28 cellular contexts compared by ENCODE assay signal in the genomic region with DNA sequence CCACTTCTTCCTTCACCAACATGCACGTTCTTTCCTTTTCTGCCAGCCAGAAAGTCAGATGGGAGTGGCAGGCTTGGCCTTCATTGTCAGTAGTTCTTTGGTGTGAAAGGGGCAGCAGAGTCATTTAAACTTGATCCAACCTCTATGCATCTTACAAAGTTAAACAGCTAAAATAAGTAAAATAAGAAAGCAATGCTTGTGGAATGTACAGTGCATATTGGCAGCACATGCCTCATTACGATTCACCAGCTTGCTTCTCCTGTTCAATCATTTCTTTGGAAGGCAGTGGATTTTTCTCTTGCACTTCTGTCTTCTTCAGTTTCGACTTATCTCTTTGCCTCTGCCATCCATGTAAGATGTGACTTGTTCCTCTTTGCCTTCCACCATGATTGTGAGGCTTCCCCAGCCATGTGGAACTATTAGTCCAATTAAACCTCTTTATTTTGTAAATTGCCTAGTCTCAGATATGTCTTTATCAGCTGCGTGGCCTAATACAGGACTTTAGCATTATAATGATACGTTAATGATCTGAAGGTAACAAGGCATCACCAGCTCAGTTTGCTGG. TPM values are rescaled to one million over a fixed set of nuclear protein-coding genes. Genes with fewer than 3 reads are reported as not detected.
"Had no signal": no experiment of that assay in that cellular context is flagged by ENCODE, and none has a peak within 500 bp of the region (broad histone marks: within the 10 kb centered on the region; RNA-seq: fewer than 3 reads in every experiment).

No MANE protein-coding gene starts in this region.

- H3K4me1 ChIP-seq: pancreas, right lobe of liver, testis, vagina had no signal

- DNase-seq: activated B cell treated with CpG ODN at 0.5 μM for 24 hours; activated CD4-positive, alpha-beta T cell treated with anti-CD3 and anti-CD28 coated beads for 36 hours; activated CD4-positive, alpha-beta T cell treated with anti-CD3 and anti-CD28 coated beads, Interleukin-2, amount 50 U/mL, for 48 hours; activated CD8-positive, alpha-beta memory T cell treated with anti-CD3 and anti-CD28 coated beads, Interleukin-2, amount 50 U/mL, for 48 hours; activated naive CD4-positive, alpha-beta T cell; activated naive CD8-positive, alpha-beta T cell treated with anti-CD3 and anti-CD28 coated beads for 36 hours; activated T-cell treated with anti-CD3 and anti-CD28 coated beads, Interleukin-2, amount 50 U/mL, for 4 hours; amniotic stem cell; foreskin melanocyte; left cardiac atrium; pancreas; right lobe of liver; stimulated activated CD4-positive, alpha-beta T cell treated with anti-CD3 and anti-CD28 coated beads, Interleukin-15, amount 100 ng/mL, for 24 hours; stimulated activated naive B cell treated with anti-CD40 and anti-IgM and Interleukin-4, amounts not matched to agents 10 μg/mL and 1 μg/mL and 100 μg/mL, for 72 hours; T-helper 17 cell; testis had no signal

- H3K36me3 ChIP-seq: pancreas, right lobe of liver, vagina had no signal

- ATAC-seq: activated CD4-positive, alpha-beta T cell treated with anti-CD3 and anti-CD28 coated beads for 36 hours; activated T-cell treated with anti-CD3 and anti-CD28 coated beads, Interleukin-2, amount 50 U/mL, for 4 hours; left cardiac atrium; natural killer cell treated with Interleukin-12 subunit alpha and Interleukin-12 subunit beta and Interleukin-15 and Interleukin-18, amount 100 ng/mL, for 72 hours; pancreas; right lobe of liver; stimulated activated naive B cell treated with anti-CD40 and anti-IgM and Interleukin-4, amounts not matched to agents 10 μg/mL and 1 μg/mL and 100 μg/mL, for 72 hours; T-helper 17 cell had no signal

- H3K27me3 Mint-ChIP-seq: activated naive CD8-positive, alpha-beta T cell treated with anti-CD3 and anti-CD28 coated beads for 36 hours; natural killer cell treated with Interleukin-12 subunit alpha and Interleukin-12 subunit beta and Interleukin-15 and Interleukin-18, amount 100 ng/mL, for 72 hours; T-helper 17 cell had no signal

- H3K4me1 Mint-ChIP-seq: activated B cell treated with CpG ODN at 0.5 μM for 24 hours; stimulated activated naive B cell treated with anti-CD40 and anti-IgM and Interleukin-4, amounts not matched to agents 10 μg/mL and 1 μg/mL and 100 μg/mL, for 72 hours had no signal

- H3K27me3 ChIP-seq: pancreas, right lobe of liver, testis, vagina had no signal

- H3K36me3 Mint-ChIP-seq: activated naive CD8-positive, alpha-beta T cell treated with anti-CD3 and anti-CD28 coated beads for 36 hours; natural killer cell treated with Interleukin-12 subunit alpha and Interleukin-12 subunit beta and Interleukin-15 and Interleukin-18, amount 100 ng/mL, for 72 hours had no signal

- H3K4me3 ChIP-seq: coronary artery, pancreas, right lobe of liver, smooth muscle cell, testis, vagina had no signal

- H3K27ac ChIP-seq: coronary artery, epithelial cell of prostate, pancreas, right lobe of liver, testis, vagina had no signal

- H3K9me3 Mint-ChIP-seq: natural killer cell treated with Interleukin-12 subunit alpha and Interleukin-12 subunit beta and Interleukin-15 and Interleukin-18, amount 100 ng/mL, for 72 hours had no signal

- H3K27ac Mint-ChIP-seq: activated B cell treated with CpG ODN at 0.5 μM for 24 hours; activated CD4-positive, alpha-beta T cell treated with anti-CD3 and anti-CD28 coated beads for 36 hours; activated naive CD8-positive, alpha-beta T cell treated with anti-CD3 and anti-CD28 coated beads for 36 hours; activated T-helper 2 cell treated with anti-CD3 and anti-CD28 coated beads, Interferon-gamma antibody, Interleukin-2, Interleukin-4, amounts not matched to agents 10 μg/mL and 5 μg/mL and 100 μg/mL, durations not matched to agents 14 hours and 24 hours and 36 hours; memory B cell; natural killer cell treated with Interleukin-12 subunit alpha and Interleukin-12 subunit beta and Interleukin-15 and Interleukin-18, amount 100 ng/mL, for 72 hours; stimulated activated naive B cell treated with anti-CD40 and anti-IgM and Interleukin-4, amounts not matched to agents 10 μg/mL and 1 μg/mL and 100 μg/mL, for 72 hours; T-helper 17 cell had no signal

- H3K9me3 ChIP-seq: pancreas, right lobe of liver, testis, vagina had no signal

- H3K4me3 Mint-ChIP-seq: activated B cell treated with CpG ODN at 0.5 μM for 24 hours; activated CD4-positive, alpha-beta T cell treated with anti-CD3 and anti-CD28 coated beads for 36 hours; activated naive CD8-positive, alpha-beta T cell treated with anti-CD3 and anti-CD28 coated beads for 36 hours; activated T-cell treated with anti-CD3 and anti-CD28 coated beads, Interleukin-2, amount 50 U/mL, for 4 hours; memory B cell; natural killer cell treated with Interleukin-12 subunit alpha and Interleukin-12 subunit beta and Interleukin-15 and Interleukin-18, amount 100 ng/mL, for 72 hours; stimulated activated naive B cell treated with anti-CD40 and anti-IgM and Interleukin-4, amounts not matched to agents 10 μg/mL and 1 μg/mL and 100 μg/mL, for 72 hours; T-helper 17 cell had no signal

RNA-seq across cellular contexts. Expression of a gene that starts 14.8 kb away (rescaled TPM):
- total RNA-seq: activated B cell treated with CpG ODN at 0.5 μM for 24 hours; activated CD4-positive, alpha-beta T cell treated with anti-CD3 and anti-CD28 coated beads for 36 hours; activated CD8-positive, alpha-beta memory T cell treated with anti-CD3 and anti-CD28 coated beads for 36 hours; activated naive CD8-positive, alpha-beta T cell treated with anti-CD3 and anti-CD28 coated beads for 36 hours; activated T-cell treated with anti-CD3 and anti-CD28 coated beads, Interleukin-2, amount 50 U/mL, for 4 hours; bronchial epithelial cell; fibroblast of lung; pulmonary artery endothelial cell; smooth muscle cell had no signal
- polyA plus RNA-seq: fibroblast of lung, smooth muscle cell had no signal

RNA-seq across cellular contexts. Expression of a gene that starts 15.9 kb away (rescaled TPM):
- total RNA-seq: smooth muscle cell had no signal
- polyA plus RNA-seq: smooth muscle cell had no signal

RNA-seq across cellular contexts. Expression of a gene that starts 29.7 kb away (rescaled TPM):
- total RNA-seq: activated B cell treated with CpG ODN at 0.5 μM for 24 hours, bronchial epithelial cell, pulmonary artery endothelial cell, right lobe of liver had no signal
- polyA plus RNA-seq: smooth muscle cell had no signal

RNA-seq across cellular contexts. Expression of a gene that starts 42.5 kb away (rescaled TPM):
- total RNA-seq: activated B cell treated with CpG ODN at 0.5 μM for 24 hours; activated CD4-positive, alpha-beta T cell treated with anti-CD3 and anti-CD28 coated beads for 36 hours; activated T-cell treated with anti-CD3 and anti-CD28 coated beads, Interleukin-2, amount 50 U/mL, for 4 hours; activated T-helper 2 cell treated with anti-CD3 and anti-CD28 coated beads, Interferon-gamma antibody, Interleukin-2, Interleukin-4, amounts not matched to agents 10 μg/mL and 5 μg/mL and 100 μg/mL, durations not matched to agents 14 hours and 24 hours and 36 hours; fibroblast of lung; liver; pancreas; pulmonary artery endothelial cell; smooth muscle cell; vagina had no signal
- polyA plus RNA-seq: fibroblast of lung, smooth muscle cell had no signal
